In genomic region chr1:171422489-171422888, GRCh38 we compare ENCODE assay signal across 20 cellular contexts.
DNase-seq lines count a peak whose midpoint lies in the region; ATAC-seq, FAIRE-seq and TF ChIP-seq lines count a peak whose summit lies in the region.
"Had no signal": no experiment of that assay in that cellular context is flagged by ENCODE, and none has a peak within 500 bp of the region (broad histone marks: within the 10 kb centered on the region; RNA-seq: fewer than 3 reads in every experiment).

No MANE protein-coding gene starts in this region.

- no peak for TF ChIP-seq CTCF in WTC11 (IDR thresholded peaks at IDR 0.05)
- TF ChIP-seq CTCF in fibroblast of mammary gland (conservative IDR thresholded peaks at IDR 0.05; ENCODE audit: control insufficient read depth, insufficient read depth, low read depth, low read length): no peak
- TF ChIP-seq CTCF in type B pancreatic cell (conservative IDR thresholded peaks at IDR 0.05): no peak

- FAIRE-seq in GM12891 (lab: Jason Lieb, UNC): no peak
- FAIRE-seq: GM12892, H54 had no signal

- H3K27me3 Mint-ChIP-seq in WTC11 (ENCODE audit: low read depth) (no peaks in the 10 kb centered on the region; the same call in 1 of the 2 replicates), type B pancreatic cell (no peaks in the 10 kb centered on the region)
- H3K27me3 Mint-ChIP-seq: CD4-positive, alpha-beta T cell had no signal

- H3K4me3 Mint-ChIP-seq in WTC11 (no peak overlapping the region), type B pancreatic cell (no peak overlapping the region)
- H3K4me3 Mint-ChIP-seq: CD4-positive, alpha-beta T cell; stimulated activated memory B cell treated with anti-CD40 and anti-IgM and Interleukin-4, amounts not matched to agents 10 μg/mL and 1 μg/mL and 100 μg/mL, for 72 hours had no signal

- TF ChIP-seq POLR2A in GM12891 (IDR thresholded peaks at IDR 0.05; ENCODE audit: low read depth, low read length): no peak

- H3K4me1 Mint-ChIP-seq in WTC11 (peaks cover 54% of the 10 kb centered on the region), type B pancreatic cell (ENCODE audit: unreplicated experiment) (peaks cover 10% of the 10 kb centered on the region)
- H3K4me1 Mint-ChIP-seq: stimulated activated memory B cell treated with anti-CD40 and anti-IgM and Interleukin-4, amounts not matched to agents 10 μg/mL and 1 μg/mL and 100 μg/mL, for 72 hours had no signal

- POLR2A ChIA-PET in WTC11 (lab: Charles Lee): no interaction called here

- H3K9me3 Mint-ChIP-seq in WTC11 (peaks cover 29% of the 10 kb centered on the region), type B pancreatic cell (peaks cover 7% of the 10 kb centered on the region)
- H3K9me3 Mint-ChIP-seq: CD4-positive, alpha-beta T cell; stimulated activated memory B cell treated with anti-CD40 and anti-IgM and Interleukin-4, amounts not matched to agents 10 μg/mL and 1 μg/mL and 100 μg/mL, for 72 hours had no signal

- H3K27ac Mint-ChIP-seq in WTC11 (0 out of 2 replicates have a peak overlapping the region, but pooled peaks have one; percentile 44), type B pancreatic cell (peak overlapping the region; percentile 10)
- H3K27ac Mint-ChIP-seq: CD4-positive, alpha-beta T cell; stimulated activated memory B cell treated with anti-CD40 and anti-IgM and Interleukin-4, amounts not matched to agents 10 μg/mL and 1 μg/mL and 100 μg/mL, for 72 hours had no signal

- no peak overlapping the region for H3K4me3 ChIP-seq in fibroblast of mammary gland (ENCODE audit: control insufficient read depth, low read depth, low read length)
- H3K4me3 ChIP-seq: spleen, transverse colon had no signal

- CTCF ChIA-PET in WTC11 (lab: Charles Lee): interaction anchor here (1.6 kb wide), 2 partner anchors 109 to 222 kb away, joined by 3 to 4 read pairs; partner anchors contain the start of gene FMO4

- peaks cover 27% of the 10 kb centered on the region for H3K36me3 Mint-ChIP-seq in WTC11
- no peaks in the 10 kb centered on the region for H3K36me3 Mint-ChIP-seq in type B pancreatic cell
- H3K36me3 Mint-ChIP-seq: stimulated activated memory B cell treated with anti-CD40 and anti-IgM and Interleukin-4, amounts not matched to agents 10 μg/mL and 1 μg/mL and 100 μg/mL, for 72 hours had no signal

- ATAC-seq in WTC11: no peak
- ATAC-seq: left colon; stimulated activated memory B cell treated with anti-CD40 and anti-IgM and Interleukin-4, amounts not matched to agents 10 μg/mL and 1 μg/mL and 100 μg/mL, for 72 hours had no signal

- DNase-seq in HCEC 1CT: peak; percentile 62
- DNase-seq in WTC11 (ENCODE audit: low spot score): no peak
- peak; percentile 33 for DNase-seq in fibroblast of mammary gland (ENCODE audit: low read depth)
- DNase-seq in type B pancreatic cell (ENCODE audit: extremely low spot score, unreplicated experiment): no peak
- no peak for DNase-seq in GM12891 (ENCODE audit: insufficient read length, low spot score)
- no peak for DNase-seq in dedifferentiated amniotic fluid mesenchymal stem cell (ENCODE audit: extremely low spot score)
- no peak for DNase-seq in GF-D8 (lab: John Stamatoyannopoulos, UW)
- no peak for DNase-seq in C1 segment of cervical spinal cord (lab: John Stamatoyannopoulos, UW)
- DNase-seq: activated CD4-positive, alpha-beta T cell treated with anti-CD3 and anti-CD28 coated beads for 4 hours; activated CD8-positive, alpha-beta memory T cell treated with anti-CD3 and anti-CD28 coated beads, Interleukin-2, amount 50 U/mL, for 4 hours; CD4-positive, alpha-beta T cell; hypothalamus; left colon; NCI-H2029 treated with DMSO at 0.1 percent for 48 hours; NCI-H524 treated with DMSO at 0.1 percent for 48 hours; spleen; transverse colon had no signal

TF ChIP-seq in WTC11, 78 proteins besides CTCF, POLR2A, EP300 and RAD21 (continues in another document):
- TF ChIP-seq CREM (CRISPR knock-in tag; IDR thresholded peaks at IDR 0.05): no peak
- TF ChIP-seq NR2C2 (CRISPR knock-in tag; IDR thresholded peaks at IDR 0.05): no peak
- TF ChIP-seq ZNF281 (CRISPR knock-in tag; IDR thresholded peaks at IDR 0.05): no peak
- no peak for TF ChIP-seq ZSCAN18 (CRISPR knock-in tag; IDR thresholded peaks at IDR 0.05)
- TF ChIP-seq TEAD4 (CRISPR knock-in tag; IDR thresholded peaks at IDR 0.05): no peak

TF ChIP-seq in GM12891, 5 proteins besides CTCF, POLR2A, EP300 and RAD21:
- TF ChIP-seq SPI1 (IDR thresholded peaks at IDR 0.05; ENCODE audit: low read depth, low read length) (no peak), POLR2AphosphoS5 (IDR thresholded peaks at IDR 0.05; ENCODE audit: low read depth, low read length) (no peak), POU2F2 (IDR thresholded peaks at IDR 0.05; ENCODE audit: low read depth, low read length) (no peak), PAX5 (IDR thresholded peaks at IDR 0.05; ENCODE audit: insufficient read depth, low read length, severe bottlenecking) (no peak), TAF1 (IDR thresholded peaks at IDR 0.05; ENCODE audit: low read depth, low read length) (no peak)

Comparison
In these comparisons a context has a peak if more than half of its experiments do, and no peak if none do; other contexts are left out.
1. DNase-seq: peak in HCEC 1CT (single experiment) and fibroblast of mammary gland (single experiment); none in WTC11 (single experiment), type B pancreatic cell (single experiment), GM12891 (single experiment), dedifferentiated amniotic fluid mesenchymal stem cell (single experiment), GF-D8 (single experiment) and C1 segment of cervical spinal cord (0 of 14).